Comparison of ENCODE assay signal across 23 cellular contexts in the genomic region with DNA sequence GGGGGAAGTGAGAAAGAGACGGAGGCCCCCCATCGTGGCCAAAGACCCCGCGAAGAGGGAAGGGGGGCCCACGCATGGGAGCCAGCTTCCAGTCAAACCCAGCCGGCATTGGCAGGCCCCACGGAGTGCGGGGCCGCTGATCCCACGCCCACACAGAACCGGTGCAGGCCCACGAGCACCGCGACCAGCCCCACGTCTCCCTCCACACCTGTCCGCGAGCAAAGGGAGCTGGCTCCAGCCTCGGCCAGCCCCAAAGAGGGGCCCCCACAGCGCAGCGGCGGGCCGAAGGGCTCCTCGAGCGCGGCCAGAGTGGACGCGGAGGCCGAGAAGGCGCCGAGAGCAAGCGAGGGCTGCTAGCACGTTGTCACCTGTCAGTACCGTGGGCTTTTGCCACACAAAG.
"Had no signal": no experiment of that assay in that cellular context is flagged by ENCODE, and none has a peak within 500 bp of the region (broad histone marks: within the 10 kb centered on the region; RNA-seq: fewer than 3 reads in every experiment).

No MANE protein-coding gene starts in this region.

- H3K9ac ChIP-seq: SK-N-SH had no signal

- H3K36me3 ChIP-seq: MG63 had no signal

- ATAC-seq: HepG2, Panc1, PC-3 had no signal

- H3K27ac ChIP-seq: RWPE1 had no signal

- H3K27me3 ChIP-seq: MG63 had no signal

- H3K9me3 ChIP-seq: MG63, SK-N-SH had no signal

- DNase-seq: IMR-90, Karpas-422, KG1, MG63, NCI-H1092, NCI-H1105 treated with DMSO at 0.1 percent for 48 hours, NCI-H1417 treated with DMSO at 0.1 percent for 48 hours, NCI-H146, NCI-H1694 treated with DMSO at 0.1 percent for 48 hours, NCI-H1930, NCI-H2081, NCI-H2107, NCI-H2227 treated with DMSO at 0.1 percent for 48 hours, NCI-H510A, NCI-H524 treated with DMSO at 0.1 percent for 48 hours, NCI-H69, NCI-H774, PC-3, SHP77, SK-N-SH had no signal

- H3K4me3 ChIP-seq: MG63 had no signal
